In genomic region chrX:115392871-115393270, GRCh38 we compare ENCODE assay signal across 20 cellular contexts.
A peak's percentile ranks its signal among the peaks of the same experiment; 100 is the strongest.
DNase-seq lines count a peak whose midpoint lies in the region; ATAC-seq, FAIRE-seq and TF ChIP-seq lines count a peak whose summit lies in the region.
"Had no signal": no experiment of that assay in that cellular context is flagged by ENCODE, and none has a peak within 500 bp of the region (broad histone marks: within the 10 kb centered on the region; RNA-seq: fewer than 3 reads in every experiment).

No MANE protein-coding gene starts in this region.

- H3K27me3 Mint-ChIP-seq in mesothelial cell of epicardium (ENCODE audit: low read depth) (no peaks in the 10 kb centered on the region), Calu3 (ENCODE audit: unreplicated experiment) (no peaks in the 10 kb centered on the region)
- H3K27me3 Mint-ChIP-seq in T-helper 2 cell treated with Interferon-gamma antibody and Interleukin-4, amounts not matched to agents 5 μg/mL and 100 μg/mL, for 36 hours (ENCODE audit: low read depth): no peaks in the 10 kb centered on the region

- H3K36me3 Mint-ChIP-seq in mesothelial cell of epicardium: no peaks in the 10 kb centered on the region
- no peaks in the 10 kb centered on the region for H3K36me3 Mint-ChIP-seq in Calu3 (ENCODE audit: insufficient read depth, unreplicated experiment)
- no peaks in the 10 kb centered on the region for H3K36me3 Mint-ChIP-seq in T-helper 2 cell treated with Interferon-gamma antibody and Interleukin-4, amounts not matched to agents 5 μg/mL and 100 μg/mL, for 36 hours (ENCODE audit: low read depth)
- H3K36me3 Mint-ChIP-seq: CD8-positive, alpha-beta memory T cell had no signal

- BruUV-seq in GM12878 (replicated peaks; lab: Mats Ljungman, UMichigan) (no TSS peak), Calu3 (replicated peaks; lab: Mats Ljungman, UMichigan) (no TSS peak)

- no peaks in the 10 kb centered on the region for H3K4me1 ChIP-seq in MM.1S (ENCODE audit: low read length)
- no peaks in the 10 kb centered on the region for H3K4me1 ChIP-seq in GM12878 (ENCODE audit: control insufficient read depth, insufficient read depth, low read length)

- 55% methylated on average over 1 of the region's 1 CpG for WGBS in GM12878 (ENCODE audit: insufficient coverage, insufficient replicate concordance, low lambda C conversion rate, missing lambda C conversion rate)

- no peaks in the 10 kb centered on the region for H3F3A ChIP-seq in MM.1S (ENCODE audit: insufficient read depth, low read length)

- H3K9ac ChIP-seq in MM.1S (ENCODE audit: low read length) (no peak overlapping the region), GM12878 (ENCODE audit: control insufficient read depth, insufficient read depth, low read length) (no peak overlapping the region)
- H3K9ac ChIP-seq: GM23248 had no signal

- FAIRE-seq in GM12878 (lab: Jason Lieb, UNC): no peak
- FAIRE-seq: G401.6 had no signal

- H2AFZ ChIP-seq in MM.1S (ENCODE audit: low read length) (no peak overlapping the region), GM12878 (ENCODE audit: control insufficient read depth, low read depth, low read length) (no peak overlapping the region)
- H2AFZ ChIP-seq: GM23248 had no signal

- H3K27ac ChIP-seq in MM.1S (ENCODE audit: low read length): no peak overlapping the region
- no peak overlapping the region for H3K27ac ChIP-seq in GM12878 (ENCODE audit: control insufficient read depth, insufficient read depth)
- H3K27ac ChIP-seq: GM23248, HL-60 had no signal

- peak; percentile 69 for DNase-seq in DMS79 treated with DMSO at 0.1 percent for 48 hours (lab: John Stamatoyannopoulos, UW)
- DNase-seq in MM.1S: peak; percentile 11
- no peak for DNase-seq in GM12878 (ENCODE audit: low read depth, low spot score)
- no peak for DNase-seq in mesothelial cell of epicardium (ENCODE audit: low spot score in 2 of 2, unreplicated experiment in 2 of 2)
- no peak for DNase-seq in Calu3
- no peak for DNase-seq in T-helper 2 cell treated with Interferon-gamma antibody and Interleukin-4, amounts not matched to agents 5 μg/mL and 100 μg/mL, for 36 hours (ENCODE audit: low spot score)
- DNase-seq: C1 segment of cervical spinal cord; CD8-positive, alpha-beta memory T cell; Kasumi-1; NCI-H1105 treated with DMSO at 0.1 percent for 48 hours; NCI-H1694 treated with DMSO at 0.1 percent for 48 hours; NCI-H2107; NCI-H510A; NCI-H748 treated with DMSO at 0.1 percent for 48 hours; SIG-M5 had no signal

- peak overlapping the region; percentile 24 for H3K27ac Mint-ChIP-seq in mesothelial cell of epicardium
- H3K27ac Mint-ChIP-seq in Calu3 (ENCODE audit: unreplicated experiment): no peak overlapping the region
- no peak overlapping the region for H3K27ac Mint-ChIP-seq in T-helper 2 cell treated with Interferon-gamma antibody and Interleukin-4, amounts not matched to agents 5 μg/mL and 100 μg/mL, for 36 hours
- H3K27ac Mint-ChIP-seq: CD8-positive, alpha-beta memory T cell had no signal

- H3K36me3 ChIP-seq in MM.1S (replicated peaks; ENCODE audit: insufficient read depth, low read length) (no peaks in the 10 kb centered on the region), GM12878 (ENCODE audit: control insufficient read depth in 2 of 2, insufficient read depth in 2 of 2, low read length in 1 of 2) (no peaks in the 10 kb centered on the region)

- TF ChIP-seq POLR2A in GM12878 (IDR thresholded peaks at IDR 0.05; ENCODE audit: low read depth, low read length): no peak

- H3K9me3 ChIP-seq in MM.1S (replicated peaks; ENCODE audit: insufficient read depth, low read length) (no peaks in the 10 kb centered on the region), GM12878 (replicated peaks; ENCODE audit: control insufficient read depth, insufficient read depth, low read length) (no peaks in the 10 kb centered on the region)

- RAD21 ChIA-PET in GM12878 (lab: Charles Lee; ENCODE audit: unreplicated experiment): no interaction called here

- H3K4me3 ChIP-seq in MM.1S (ENCODE audit: low read length) (no peak overlapping the region), GM12878 (no peak overlapping the region)
- H3K4me3 ChIP-seq: GM23248 had no signal

- SMC1A ChIA-PET in GM12878 (lab: Charles Lee; ENCODE audit: uncharacterized antibody, unreplicated experiment): interaction anchor here (0.6 kb wide), 1 partner anchor 1636 kb away, joined by 3 read pairs; no protein-coding TSS in a partner anchor

- H3K4me1 Mint-ChIP-seq in mesothelial cell of epicardium (peaks cover 9% of the 10 kb centered on the region), Calu3 (ENCODE audit: low read depth, unreplicated experiment) (peaks cover 8% of the 10 kb centered on the region)
- H3K4me1 Mint-ChIP-seq in T-helper 2 cell treated with Interferon-gamma antibody and Interleukin-4, amounts not matched to agents 5 μg/mL and 100 μg/mL, for 36 hours (ENCODE audit: low read depth): no peaks in the 10 kb centered on the region
- H3K4me1 Mint-ChIP-seq: CD8-positive, alpha-beta memory T cell had no signal

- TF ChIP-seq EP300 in GM12878 (IDR thresholded peaks at IDR 0.05; ENCODE audit: borderline replicate concordance in 1 of 2, control insufficient read depth in 1 of 2, low read depth in 2 of 2, low read length in 2 of 2): no peak

- H3K79me2 ChIP-seq in MM.1S (ENCODE audit: low read length) (no peaks in the 10 kb centered on the region), GM12878 (ENCODE audit: control insufficient read depth, insufficient read depth, low read length) (no peaks in the 10 kb centered on the region)

- intact Hi-C loops in GM12878 (cut with micrococcal nuclease; ENCODE audit: unreplicated experiment) (no loop called here), Calu3 (cut with micrococcal nuclease; ENCODE audit: unreplicated experiment) (no loop called here)

- in situ Hi-C loops in GM12878 (cut with MboI): no loop called here

- H3K4me3 Mint-ChIP-seq in mesothelial cell of epicardium (no peak overlapping the region), Calu3 (ENCODE audit: low read depth, unreplicated experiment) (no peak overlapping the region)
- no peak overlapping the region for H3K4me3 Mint-ChIP-seq in T-helper 2 cell treated with Interferon-gamma antibody and Interleukin-4, amounts not matched to agents 5 μg/mL and 100 μg/mL, for 36 hours
- H3K4me3 Mint-ChIP-seq: CD8-positive, alpha-beta memory T cell had no signal

- H3K9me3 Mint-ChIP-seq in mesothelial cell of epicardium (peaks cover 2% of the 10 kb centered on the region), Calu3 (ENCODE audit: low read depth, unreplicated experiment) (no peaks in the 10 kb centered on the region)
- H3K9me3 Mint-ChIP-seq in T-helper 2 cell treated with Interferon-gamma antibody and Interleukin-4, amounts not matched to agents 5 μg/mL and 100 μg/mL, for 36 hours: no peaks in the 10 kb centered on the region

- no peaks in the 10 kb centered on the region for H3K9me2 ChIP-seq in MM.1S (replicated peaks; ENCODE audit: insufficient read depth, low read length)

- no peak for TF ChIP-seq RAD21 in GM12878 (IDR thresholded peaks at IDR 0.05; ENCODE audit: insufficient read depth, low read depth, low read length)

- H4K20me1 ChIP-seq in MM.1S (ENCODE audit: insufficient read depth, low read length) (no peaks in the 10 kb centered on the region), GM12878 (ENCODE audit: control insufficient read depth, insufficient read depth) (no peaks in the 10 kb centered on the region)

- POLR2A ChIA-PET in GM12878 (lab: Charles Lee): no interaction called here

- H3K27me3 ChIP-seq in MM.1S (replicated peaks; ENCODE audit: insufficient read depth, low read length) (no peaks in the 10 kb centered on the region), GM12878 (replicated peaks in 1 of 2; ENCODE audit: control insufficient read depth in 2 of 2, insufficient read depth in 2 of 2, low read length in 1 of 2) (no peaks in the 10 kb centered on the region)

- TF ChIP-seq CTCF in MM.1S (IDR thresholded peaks at IDR 0.05; ENCODE audit: low read length): no peak
- no peak for TF ChIP-seq CTCF in GM12878 (IDR thresholded peaks at IDR 0.05 in 2 of 3, conservative IDR thresholded peaks at IDR 0.05 in 1 of 3; ENCODE audit: control insufficient read depth in 2 of 3, extremely low read depth in 1 of 3, insufficient read depth in 1 of 3, low read depth in 3 of 3, low read length in 3 of 3)
- TF ChIP-seq CTCF in mesothelial cell of epicardium (IDR thresholded peaks at IDR 0.05; ENCODE audit: unreplicated experiment): no peak
- no peak for TF ChIP-seq CTCF in Calu3 (IDR thresholded peaks at IDR 0.05; ENCODE audit: unreplicated experiment)

- H3K4me2 ChIP-seq in MM.1S (ENCODE audit: low read depth, low read length): no peak overlapping the region
- no peak overlapping the region for H3K4me2 ChIP-seq in GM12878 (ENCODE audit: control insufficient read depth, insufficient read depth)

- peak; percentile 38 for ATAC-seq in GM12878
- ATAC-seq in GM21576 (IDR thresholded peaks at IDR 0.05; ENCODE audit: unreplicated experiment): no peak
- ATAC-seq: SK-N-SH treated with all-trans-retinoic acid at 6 μM for 48 hours had no signal

- CTCF ChIA-PET in GM12878 (lab: Yijun Ruan, JAX): no interaction called here
- CTCF ChIA-PET in Calu3 (lab: Charles Lee): no interaction called here

TF ChIP-seq in GM12878, 131 proteins besides CTCF, POLR2A, EP300 and RAD21 (continues in another document):
- no peak for TF ChIP-seq ZBTB11 (CRISPR knock-in tag; IDR thresholded peaks at IDR 0.05)

Comparison
In these comparisons a context has a peak if more than half of its experiments do, and no peak if none do; other contexts are left out.
1. DNase-seq: peak in DMS79 treated with DMSO at 0.1 percent for 48 hours (single experiment) and MM.1S (single experiment); none in GM12878 (single experiment), mesothelial cell of epicardium (0 of 2), Calu3 (single experiment) and T-helper 2 cell treated with Interferon-gamma antibody and Interleukin-4, amounts not matched to agents 5 μg/mL and 100 μg/mL, for 36 hours (single experiment).